In the genomic region with DNA sequence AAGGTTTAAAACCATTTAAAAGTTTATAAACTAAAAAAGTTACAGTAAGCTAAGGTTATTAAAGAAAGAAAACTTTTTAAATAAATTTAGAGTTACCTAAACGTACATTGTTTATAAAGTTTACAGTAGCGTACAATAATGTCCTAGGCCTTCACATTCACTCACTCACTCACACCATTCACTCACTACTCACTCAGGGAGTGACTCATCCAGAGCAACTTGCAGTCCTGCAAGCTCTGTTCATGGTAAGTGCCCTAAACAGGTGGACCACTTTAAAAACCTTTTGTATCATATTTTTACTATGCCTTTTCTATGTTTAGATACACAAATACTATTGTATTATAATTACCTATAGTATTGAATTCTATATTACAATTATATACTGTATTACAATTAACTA, we compare ENCODE assay signal across 20 cellular contexts.
DNase-seq lines count a peak whose midpoint lies in the region; ATAC-seq and TF ChIP-seq lines count a peak whose summit lies in the region.
"Had no signal": no experiment of that assay in that cellular context is flagged by ENCODE, and none has a peak within 500 bp of the region (broad histone marks: within the 10 kb centered on the region; RNA-seq: fewer than 3 reads in every experiment).

No MANE protein-coding gene starts in this region.

- H3K9me3 ChIP-seq in vagina, result no peaks in the 10 kb centered on the region
- H3K9me3 ChIP-seq: MG63 had no signal

- H3K27ac ChIP-seq in brain microvascular endothelial cell (no peak overlapping the region), dorsolateral prefrontal cortex (no peak overlapping the region), vagina (no peak overlapping the region)
- H3K27ac ChIP-seq: hepatocyte had no signal

- no peak for DNase-seq in activated CD4-positive, CD25-positive, alpha-beta regulatory T cell (lab: John Stamatoyannopoulos, UW)
- DNase-seq in M059J (ENCODE audit: low read depth) (peak; percentile 65), brain microvascular endothelial cell (peak; percentile 11), myocyte (ENCODE audit: low read depth) (peak; percentile 29), dorsolateral prefrontal cortex (no peak), NCI-H2227 treated with DMSO at 0.1 percent for 48 hours (lab: John Stamatoyannopoulos, UW) (no peak), vagina (ENCODE audit: extremely low spot score in 2 of 2) (no peak)
- DNase-seq: activated CD4-positive, alpha-beta T cell treated with anti-CD3 and anti-CD28 coated beads, Interleukin-2, amount 50 U/mL, for 48 hours; CD4-positive, CD25-positive, alpha-beta regulatory T cell; DMS79 treated with DMSO at 0.1 percent for 48 hours; effector CD4-positive, alpha-beta T cell; left cardiac atrium; MG63; midbrain; NCI-H187 treated with DMSO at 0.1 percent for 48 hours; NCI-H510A; retina had no signal

- TF ChIP-seq CTCF in brain microvascular endothelial cell (IDR thresholded peaks at IDR 0.05; ENCODE audit: low read depth, low read length, missing control alignments) (no peak), dorsolateral prefrontal cortex (IDR thresholded peaks at IDR 0.05 in 54 of 56, conservative IDR thresholded peaks at IDR 0.05 in 2 of 56; ENCODE audit: low read depth in 1 of 56, partially characterized antibody in 56 of 56) (no peak), vagina (IDR thresholded peaks at IDR 0.05) (no peak)

- H3K27me3 ChIP-seq in brain microvascular endothelial cell (replicated peaks) (no peaks in the 10 kb centered on the region), dorsolateral prefrontal cortex (no peaks in the 10 kb centered on the region), vagina (no peaks in the 10 kb centered on the region)
- H3K27me3 ChIP-seq: hepatocyte, MG63 had no signal

- in situ Hi-C loops in brain microvascular endothelial cell (cut with HindIII; ENCODE audit: low pct_ligation_motif_present, low sequenced_read_pairs), result no loop called here

- H3K36me3 ChIP-seq in brain microvascular endothelial cell (replicated peaks), result no peaks in the 10 kb centered on the region
- H3K36me3 ChIP-seq in vagina, result no peaks in the 10 kb centered on the region
- H3K36me3 ChIP-seq: MG63 had no signal

- no peak overlapping the region for H3K4me3 ChIP-seq in brain microvascular endothelial cell (ENCODE audit: low read depth, low read length)
- no peak overlapping the region for H3K4me3 ChIP-seq in dorsolateral prefrontal cortex
- no peak overlapping the region for H3K4me3 ChIP-seq in vagina
- H3K4me3 ChIP-seq: hepatocyte, MG63 had no signal

- ATAC-seq in activated CD4-positive, CD25-positive, alpha-beta regulatory T cell treated with anti-CD3 and anti-CD28 coated beads, Interleukin-2, amount 50 U/mL, for 24 hours, result peak; percentile 55 to 56
- ATAC-seq: HCT116, left cardiac atrium had no signal

- no peak for TF ChIP-seq POLR2A in vagina (IDR thresholded peaks at IDR 0.05)

- H3K4me1 ChIP-seq in vagina, result no peaks in the 10 kb centered on the region

- intact Hi-C loops in dorsolateral prefrontal cortex (cut with DNase I) (loop anchor here in 1 of 2 donors (10.0 kb wide), 1 partner anchor 188 kb away; the partner anchor contains the start of gene RASA1), vagina (cut with DNase I) (no loop called here)

Comparison
In these comparisons a context has a peak if more than half of its experiments do, and no peak if none do; other contexts are left out.
1. DNase-seq: peak in M059J (single experiment), brain microvascular endothelial cell (single experiment) and myocyte (single experiment); none in activated CD4-positive, CD25-positive, alpha-beta regulatory T cell (0 of 4), dorsolateral prefrontal cortex (0 of 10), NCI-H2227 treated with DMSO at 0.1 percent for 48 hours (single experiment) and vagina (0 of 2).